In the genomic region with DNA sequence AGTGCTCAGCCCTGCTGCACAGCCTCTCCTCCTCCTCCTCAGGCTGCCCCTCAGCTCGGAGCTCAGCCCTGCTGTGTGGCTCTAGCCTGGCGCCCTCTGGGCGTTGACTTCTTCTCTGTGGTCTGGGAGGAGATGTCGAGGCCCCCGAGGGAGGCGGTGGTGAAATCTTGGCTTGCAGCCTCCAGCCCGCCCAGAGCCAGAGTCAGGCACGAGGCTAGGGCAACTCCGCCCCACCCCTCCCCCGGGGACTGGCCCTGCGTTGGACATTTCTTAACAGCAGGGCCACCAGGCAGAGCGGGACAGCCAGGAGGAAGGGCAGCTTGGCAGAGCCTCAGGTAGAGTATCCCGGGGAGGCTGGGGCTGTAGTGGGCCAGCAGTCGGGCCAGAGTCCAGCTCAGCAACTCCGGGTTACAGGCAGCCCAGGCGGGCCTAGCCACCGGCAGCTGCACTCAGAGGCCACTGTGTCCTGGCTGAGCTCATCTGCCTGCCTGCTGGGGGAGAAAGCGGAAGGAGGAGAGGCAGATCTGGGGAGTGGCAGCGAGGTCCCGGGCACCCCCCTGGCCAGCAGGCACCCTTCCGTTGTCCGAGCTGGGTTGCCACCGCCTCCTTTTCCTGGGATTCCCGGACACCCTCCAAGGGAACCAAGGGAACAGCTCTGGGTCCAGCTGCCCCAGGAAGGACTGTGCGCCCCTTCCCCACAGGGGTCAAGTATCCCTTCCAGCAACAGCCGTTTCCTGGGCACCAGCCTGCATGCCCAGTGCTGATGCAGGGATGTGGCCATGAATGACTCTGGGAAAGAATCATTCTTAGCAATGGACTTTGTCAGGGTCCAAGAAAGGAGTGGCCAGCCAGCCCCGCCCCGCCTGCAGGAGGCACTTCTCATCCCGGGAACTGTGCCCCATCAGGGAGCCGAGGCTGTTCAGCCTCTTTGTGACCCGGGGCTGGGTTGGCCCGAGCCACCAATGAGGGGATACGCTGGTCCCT, we compare ENCODE assay signal across 8 cellular contexts. TPM values are rescaled to one million over a fixed set of nuclear protein-coding genes. Genes with fewer than 3 reads are reported as not detected.
DNase-seq lines count a peak whose midpoint lies in the region; ATAC-seq, FAIRE-seq and TF ChIP-seq lines count a peak whose summit lies in the region.

A gene with protein sequence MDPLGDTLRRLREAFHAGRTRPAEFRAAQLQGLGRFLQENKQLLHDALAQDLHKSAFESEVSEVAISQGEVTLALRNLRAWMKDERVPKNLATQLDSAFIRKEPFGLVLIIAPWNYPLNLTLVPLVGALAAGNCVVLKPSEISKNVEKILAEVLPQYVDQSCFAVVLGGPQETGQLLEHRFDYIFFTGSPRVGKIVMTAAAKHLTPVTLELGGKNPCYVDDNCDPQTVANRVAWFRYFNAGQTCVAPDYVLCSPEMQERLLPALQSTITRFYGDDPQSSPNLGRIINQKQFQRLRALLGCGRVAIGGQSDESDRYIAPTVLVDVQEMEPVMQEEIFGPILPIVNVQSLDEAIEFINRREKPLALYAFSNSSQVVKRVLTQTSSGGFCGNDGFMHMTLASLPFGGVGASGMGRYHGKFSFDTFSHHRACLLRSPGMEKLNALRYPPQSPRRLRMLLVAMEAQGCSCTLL (plus strand): TSS at position 270 of the 984 bp plus-strand sequence. CDS start 4,971 bp downstream, outside the sequence.

- no peaks in the 10 kb centered on the region for H3K9me3 Mint-ChIP-seq in mesothelial cell of epicardium
- H3K9me3 Mint-ChIP-seq in activated T-helper 2 cell treated with anti-CD3 and anti-CD28 coated beads, Interferon-gamma antibody, Interleukin-2, Interleukin-4, amounts not matched to agents 10 μg/mL and 5 μg/mL and 100 μg/mL, durations not matched to agents 14 hours and 24 hours and 36 hours: no peaks in the 10 kb centered on the region

- H3K36me3 ChIP-seq in HEK293 (ENCODE audit: control insufficient read depth in 2 of 2, insufficient read depth in 1 of 2, low read length in 2 of 2) (no peaks in the 10 kb centered on the region), SJSA1 (peaks cover 24% of the 10 kb centered on the region), endothelial cell of umbilical vein (ENCODE audit: control insufficient read depth in 2 of 2, extremely low read depth in 1 of 2, insufficient read depth in 2 of 2, low read length in 2 of 2) (no peaks in the 10 kb centered on the region), thymus (ENCODE audit: control insufficient read depth, insufficient read depth) (no peaks in the 10 kb centered on the region)

- intact Hi-C loops in endothelial cell of umbilical vein (cut with micrococcal nuclease): no loop called here
- intact Hi-C loops in activated T-helper 2 cell treated with anti-CD3 and anti-CD28 coated beads, Interferon-gamma antibody, Interleukin-2, Interleukin-4, amounts not matched to agents 10 μg/mL and 5 μg/mL and 100 μg/mL, durations not matched to agents 14 hours and 24 hours and 36 hours (cut with micrococcal nuclease): no loop called here

- peak within 1 kb of the TSS; percentile 86 for H2AFZ ChIP-seq in endothelial cell of umbilical vein (ENCODE audit: low read depth, low read length)

- peak within 1 kb of the TSS; percentile 82 for H3K27ac Mint-ChIP-seq in mesothelial cell of epicardium
- H3K27ac Mint-ChIP-seq in activated T-helper 2 cell treated with anti-CD3 and anti-CD28 coated beads, Interferon-gamma antibody, Interleukin-2, Interleukin-4, amounts not matched to agents 10 μg/mL and 5 μg/mL and 100 μg/mL, durations not matched to agents 14 hours and 24 hours and 36 hours: no peak within 1 kb of the TSS

- H3K4me1 ChIP-seq in HEK293 (ENCODE audit: control insufficient read depth, insufficient read depth, low read length) (no peaks in the 10 kb centered on the region), SJSA1 (replicated peaks) (peaks cover 62% of the 10 kb centered on the region), endothelial cell of umbilical vein (ENCODE audit: control insufficient read depth, extremely low read depth, insufficient read depth, low read length) (peaks cover 11% of the 10 kb centered on the region), thymus (ENCODE audit: control insufficient read depth, insufficient read depth, low read length) (peaks cover 6% of the 10 kb centered on the region)

- 63% methylated on average over 33 of the region's 33 CpGs for WGBS in thymus

- H3K27me3 Mint-ChIP-seq in mesothelial cell of epicardium (ENCODE audit: low read depth): no peaks in the 10 kb centered on the region
- no peaks in the 10 kb centered on the region for H3K27me3 Mint-ChIP-seq in activated T-helper 2 cell treated with anti-CD3 and anti-CD28 coated beads, Interferon-gamma antibody, Interleukin-2, Interleukin-4, amounts not matched to agents 10 μg/mL and 5 μg/mL and 100 μg/mL, durations not matched to agents 14 hours and 24 hours and 36 hours (ENCODE audit: low read depth)

- DNase-seq in SJSA1 (ENCODE audit: low read depth in 1 of 2, low spot score in 2 of 2) (peak; percentile 99), endothelial cell of umbilical vein (ENCODE audit: low read depth, low spot score) (peak; percentile 40), mesothelial cell of epicardium (ENCODE audit: low spot score in 2 of 2, unreplicated experiment in 2 of 2) (no peak)
- DNase-seq in activated T-helper 2 cell treated with anti-CD3 and anti-CD28 coated beads, Interferon-gamma antibody, Interleukin-2, Interleukin-4, amounts not matched to agents 10 μg/mL and 5 μg/mL and 100 μg/mL, durations not matched to agents 14 hours and 24 hours and 36 hours (ENCODE audit: low spot score): no peak

- TF ChIP-seq POLR2A in endothelial cell of umbilical vein (IDR thresholded peaks at IDR 0.05; ENCODE audit: low read depth, low read length): no peak

- no peak for FAIRE-seq in endothelial cell of umbilical vein (lab: Jason Lieb, UNC)

- POLR2A ChIA-PET in HEK293 (lab: Yijun Ruan, JAX): interaction anchor here (0.6 to 2.1 kb wide), 7 partner anchors 12 to 192 kb away, joined by 3 to 9 read pairs (median 4); a partner anchor contains a TSS
- POLR2A ChIA-PET in endothelial cell of umbilical vein (lab: Charles Lee): no interaction called here

- TF ChIP-seq CTCF in HEK293 (tag by site-specific recombination; IDR thresholded peaks at IDR 0.05): no peak
- TF ChIP-seq CTCF in endothelial cell of umbilical vein (IDR thresholded peaks at IDR 0.05; ENCODE audit: extremely low read depth in 1 of 2, insufficient read depth in 1 of 2, low read depth in 1 of 2, low read length in 2 of 2): no peak
- no peak for TF ChIP-seq CTCF in mesothelial cell of epicardium (IDR thresholded peaks at IDR 0.05; ENCODE audit: unreplicated experiment)

- CTCF ChIA-PET in HEK293 (lab: Yijun Ruan, JAX) (interaction anchor here (0.8 to 1.9 kb wide), 8 partner anchors 11 to 287 kb away, joined by 3 to 7 read pairs (median 4); no protein-coding TSS in a partner anchor), endothelial cell of umbilical vein (lab: Charles Lee) (interaction anchor here (1.1 to 2.6 kb wide), 2 partner anchors 10 to 196 kb away, joined by 3 to 12 read pairs; no protein-coding TSS in a partner anchor)

- no peak within 1 kb of the TSS for H3K4me2 ChIP-seq in endothelial cell of umbilical vein (ENCODE audit: insufficient read depth, low read length)

- H3K4me3 Mint-ChIP-seq in mesothelial cell of epicardium: no peak within 1 kb of the TSS
- H3K4me3 Mint-ChIP-seq in activated T-helper 2 cell treated with anti-CD3 and anti-CD28 coated beads, Interferon-gamma antibody, Interleukin-2, Interleukin-4, amounts not matched to agents 10 μg/mL and 5 μg/mL and 100 μg/mL, durations not matched to agents 14 hours and 24 hours and 36 hours (ENCODE audit: low read depth): no peak within 1 kb of the TSS

- no peaks in the 10 kb centered on the region for H3K36me3 Mint-ChIP-seq in mesothelial cell of epicardium
- no peaks in the 10 kb centered on the region for H3K36me3 Mint-ChIP-seq in activated T-helper 2 cell treated with anti-CD3 and anti-CD28 coated beads, Interferon-gamma antibody, Interleukin-2, Interleukin-4, amounts not matched to agents 10 μg/mL and 5 μg/mL and 100 μg/mL, durations not matched to agents 14 hours and 24 hours and 36 hours (ENCODE audit: low read depth)

- BruUV-seq in endothelial cell of umbilical vein (replicated peaks; lab: Mats Ljungman, UMichigan): no TSS peak

- H3K9me1 ChIP-seq in endothelial cell of umbilical vein (replicated peaks; ENCODE audit: control insufficient read depth, extremely low read depth, insufficient read depth, low read length): no peaks in the 10 kb centered on the region

- H3K9me3 ChIP-seq in HEK293 (ENCODE audit: control insufficient read depth, insufficient read depth, low read depth, low read length): no peaks in the 10 kb centered on the region
- no peaks in the 10 kb centered on the region for H3K9me3 ChIP-seq in SJSA1 (replicated peaks)
- no peaks in the 10 kb centered on the region for H3K9me3 ChIP-seq in endothelial cell of umbilical vein (replicated peaks; ENCODE audit: control insufficient read depth, insufficient read depth, low read length)
- H3K9me3 ChIP-seq in thymus (ENCODE audit: control insufficient read depth): peaks cover 1% of the 10 kb centered on the region

- H3K27ac ChIP-seq in HEK293 (ENCODE audit: extremely low read depth, low read depth, low read length): no peak within 1 kb of the TSS; the same call in 1 of the 2 replicates
- peak within 1 kb of the TSS; percentile 98 for H3K27ac ChIP-seq in SJSA1
- H3K27ac ChIP-seq in endothelial cell of umbilical vein (ENCODE audit: insufficient read depth, low read depth, low read length): no peak within 1 kb of the TSS
- peak within 1 kb of the TSS; percentile 8 for H3K27ac ChIP-seq in thymus (ENCODE audit: low read depth)

- dilution Hi-C loops in endothelial cell of umbilical vein (cut with MboI; ENCODE audit: extremely low pct_ligation_motif_present, low sequenced_read_pairs): no loop called here

- ATAC-seq in HG02798 (IDR thresholded peaks at IDR 0.05; ENCODE audit: poor library complexity, unreplicated experiment) (no peak), HG03025 (IDR thresholded peaks at IDR 0.05; ENCODE audit: low FRiP score, unreplicated experiment) (no peak)

- no peaks in the 10 kb centered on the region for H4K20me1 ChIP-seq in endothelial cell of umbilical vein (replicated peaks; ENCODE audit: control insufficient read depth, extremely low read depth, insufficient read depth, low read length)

- H3K27me3 ChIP-seq in SJSA1 (replicated peaks): no peaks in the 10 kb centered on the region
- H3K27me3 ChIP-seq in endothelial cell of umbilical vein (ENCODE audit: control insufficient read depth in 2 of 2, insufficient read depth in 2 of 2, low read length in 2 of 2): no peaks in the 10 kb centered on the region
- H3K27me3 ChIP-seq in thymus (ENCODE audit: control insufficient read depth, insufficient read depth): no peaks in the 10 kb centered on the region

- peak within 1 kb of the TSS; percentile 30 for H3K9ac ChIP-seq in endothelial cell of umbilical vein (replicated peaks; ENCODE audit: extremely low read depth, insufficient read depth, low read length)

- no peaks in the 10 kb centered on the region for H3K79me2 ChIP-seq in endothelial cell of umbilical vein (ENCODE audit: control insufficient read depth, insufficient read depth, low read length)

- H3K4me3 ChIP-seq in HEK293 (ENCODE audit: low read depth, low read length): no peak within 1 kb of the TSS
- H3K4me3 ChIP-seq in SJSA1: peak within 1 kb of the TSS; percentile 43
- H3K4me3 ChIP-seq in endothelial cell of umbilical vein (replicated peaks in 1 of 3; ENCODE audit: insufficient read depth in 1 of 3, low read depth in 1 of 3, low read length in 3 of 3): no peak within 1 kb of the TSS
- H3K4me3 ChIP-seq in thymus (ENCODE audit: low read length): no peak within 1 kb of the TSS

- peaks cover 45% of the 10 kb centered on the region for H3K4me1 Mint-ChIP-seq in mesothelial cell of epicardium
- H3K4me1 Mint-ChIP-seq in activated T-helper 2 cell treated with anti-CD3 and anti-CD28 coated beads, Interferon-gamma antibody, Interleukin-2, Interleukin-4, amounts not matched to agents 10 μg/mL and 5 μg/mL and 100 μg/mL, durations not matched to agents 14 hours and 24 hours and 36 hours (ENCODE audit: low read depth): peaks cover 6% of the 10 kb centered on the region

RNA-seq across cellular contexts. Expression of the gene that starts here (rescaled TPM):
- 52.3 and 59.8 TPM in 2 replicates for total RNA-seq in SJSA1 (2014; rRNA removed; shearing (Covaris generic))
- 0.13 and 0.37 TPM in 2 replicates for total RNA-seq in endothelial cell of umbilical vein
- 1.0 TPM in 2 replicates for polyA plus RNA-seq in endothelial cell of umbilical vein
- 0.53 and 0.69 TPM in 2 replicates for polyA plus RNA-seq in endothelial cell of umbilical vein (2011; cell fraction: cytosol; rRNA removed)
- 0.46 and 0.53 TPM in 2 replicates for polyA plus RNA-seq in endothelial cell of umbilical vein (2011; cell fraction: nucleus; rRNA removed)
- 0.11 and 0.12 TPM in 2 replicates for polyA plus RNA-seq in endothelial cell of umbilical vein (2012)
- 0.32 and 0.34 TPM in 2 replicates for polyA minus RNA-seq in endothelial cell of umbilical vein
- 25.6 TPM for polyA minus RNA-seq in endothelial cell of umbilical vein (2011; cell fraction: cytosol; rRNA and poly(A)+ RNA removed)
- 0.19 and 0.34 TPM in 2 replicates for polyA minus RNA-seq in endothelial cell of umbilical vein (2011; cell fraction: nucleus; rRNA and poly(A)+ RNA removed)
- total RNA-seq in mesothelial cell of epicardium: 1.4 to 1.8 TPM (median 1.7 TPM) in 3 replicates
- polyA plus RNA-seq in thymus: 3.9 TPM
- total RNA-seq in activated T-helper 2 cell treated with anti-CD3 and anti-CD28 coated beads, Interferon-gamma antibody, Interleukin-2, Interleukin-4, amounts not matched to agents 10 μg/mL and 5 μg/mL and 100 μg/mL, durations not matched to agents 14 hours and 24 hours and 36 hours: not detected in 2 replicates

Comparison
In these comparisons a context has a peak if more than half of its experiments do, and no peak if none do; other contexts are left out.
1. RNA of the gene that starts here (total RNA-seq): 52.3 to 59.8 TPM in SJSA1; 1.4 to 1.8 TPM in mesothelial cell of epicardium, 0.13 to 0.37 TPM in endothelial cell of umbilical vein and not detected in activated T-helper 2 cell treated with anti-CD3 and anti-CD28 coated beads, Interferon-gamma antibody, Interleukin-2, Interleukin-4, amounts not matched to agents 10 μg/mL and 5 μg/mL and 100 μg/mL, durations not matched to agents 14 hours and 24 hours and 36 hours; every median in the first group is over 10 times any median in the second.
2. H3K27ac ChIP-seq: peak in SJSA1 (single experiment) and thymus (single experiment); none in HEK293 (single experiment) and endothelial cell of umbilical vein (single experiment).
3. DNase-seq: peak in SJSA1 (2 of 2) and endothelial cell of umbilical vein (single experiment); none in mesothelial cell of epicardium (0 of 2) and activated T-helper 2 cell treated with anti-CD3 and anti-CD28 coated beads, Interferon-gamma antibody, Interleukin-2, Interleukin-4, amounts not matched to agents 10 μg/mL and 5 μg/mL and 100 μg/mL, durations not matched to agents 14 hours and 24 hours and 36 hours (single experiment).